In the genomic region with DNA sequence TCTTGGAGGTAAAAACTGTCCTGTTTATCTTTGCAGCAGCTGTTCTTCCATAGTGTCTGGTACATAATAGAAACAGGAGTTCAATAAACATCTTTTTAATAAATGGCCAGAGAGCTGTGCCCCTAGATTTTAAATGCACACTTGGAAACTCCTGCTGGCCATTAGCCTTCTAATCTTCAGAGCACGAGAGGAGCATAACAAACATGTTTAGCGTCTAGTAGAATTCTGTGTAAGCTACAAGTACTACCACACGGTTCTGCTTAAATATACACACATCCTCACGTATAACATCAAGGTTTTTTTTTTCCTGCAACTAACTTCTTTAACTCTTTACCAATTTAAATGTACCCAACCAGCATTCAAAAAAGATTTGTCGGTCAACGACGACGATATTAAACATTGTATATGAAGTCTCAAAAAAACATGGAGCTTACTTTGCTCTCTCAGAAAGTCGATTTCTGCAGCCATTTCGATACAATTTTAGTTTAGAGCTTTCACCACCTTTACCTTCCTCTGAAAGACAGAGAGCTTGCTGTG, we compare ENCODE assay signal across 8 cellular contexts. TPM values are rescaled to one million over a fixed set of nuclear protein-coding genes. Genes with fewer than 3 reads are reported as not detected.
DNase-seq lines count a peak whose midpoint lies in the region; ATAC-seq and TF ChIP-seq lines count a peak whose summit lies in the region.

No MANE protein-coding gene starts in this region.

- peaks cover 56% of the 10 kb centered on the region for H3K79me2 ChIP-seq in mammary epithelial cell (ENCODE audit: insufficient read depth, low read length)

- H3K27ac ChIP-seq in 22Rv1 (peak overlapping the region; percentile 93), mammary epithelial cell (ENCODE audit: insufficient read depth, low read depth, low read length) (peak overlapping the region; percentile 82)

- peak overlapping the region; percentile 82 for H3K9ac ChIP-seq in mammary epithelial cell (ENCODE audit: insufficient read depth, low read length)

- in situ Hi-C loops in mammary epithelial cell (cut with MboI; ENCODE audit: low sequenced_read_pairs in 2 of 2): no loop called here

- 3% methylated on average over 10 of the region's 10 CpGs for WGBS in mammary epithelial cell (ENCODE audit: low coverage, missing lambda C conversion rate)
- 0% methylated on average over 10 of the region's 10 CpGs for WGBS in lower leg skin, 2 donors

- intact Hi-C loops in mammary epithelial cell (cut with micrococcal nuclease): loop anchor here (1.0 to 5.0 kb wide), 4 partner anchors 50 to 280 kb away; no protein-coding TSS in a partner anchor
- intact Hi-C loops in lower leg skin (cut with DNase I; ENCODE audit: low total_unique reads): no loop called here

- H3K27me3 ChIP-seq in mammary epithelial cell (ENCODE audit: insufficient read depth, low read length): no peaks in the 10 kb centered on the region

- dilution Hi-C loops in mammary epithelial cell (cut with HindIII; ENCODE audit: low sequenced_read_pairs): no loop called here

- DNase-seq in HT-29 (ENCODE audit: low spot score) (peak; percentile 67), mammary epithelial cell (no peak), lower leg skin (ENCODE audit: low spot score in 2 of 2) (no peak), GM19240 (ENCODE audit: insufficient read length, low spot score) (no peak), epidermal melanocyte (ENCODE audit: insufficient read length, low spot score) (no peak), HPDE6-E6E7 (ENCODE audit: extremely low spot score) (no peak)

- no peaks in the 10 kb centered on the region for H3K36me3 ChIP-seq in mammary epithelial cell (ENCODE audit: insufficient read depth, low read length)

- H4K20me1 ChIP-seq in mammary epithelial cell (ENCODE audit: insufficient read depth, low read length): no peaks in the 10 kb centered on the region

- H3K9me3 ChIP-seq in mammary epithelial cell (replicated peaks; ENCODE audit: insufficient read depth, low read length): no peaks in the 10 kb centered on the region

- H3K4me3 ChIP-seq in mammary epithelial cell (replicated peaks in 1 of 3; ENCODE audit: insufficient read depth in 1 of 3, low read depth in 2 of 3, low read length in 3 of 3): peak overlapping the region; percentile 51 to 77 (median 69)
- H3K4me3 ChIP-seq in lower leg skin (ENCODE audit: low read depth, poor library complexity, severe bottlenecking): peak overlapping the region; percentile 86

- CTCF ChIA-PET in mammary epithelial cell (lab: Charles Lee; ENCODE audit: low non-redundant PET): interaction anchor here (0.7 kb wide), 1 partner anchor 217 kb away, joined by 6 read pairs; no protein-coding TSS in a partner anchor

- TF ChIP-seq POLR2A in lower leg skin (IDR thresholded peaks at IDR 0.05): no peak

- H2AFZ ChIP-seq in mammary epithelial cell (ENCODE audit: low read depth, low read length): peak overlapping the region; percentile 91

- BruUV-seq in mammary epithelial cell (replicated peaks; lab: Mats Ljungman, UMichigan): TSS peak; percentile 70

- no peak for ATAC-seq in HG03025 (IDR thresholded peaks at IDR 0.05; ENCODE audit: low FRiP score, unreplicated experiment)

- peak overlapping the region; percentile 91 for H3K4me2 ChIP-seq in mammary epithelial cell (ENCODE audit: insufficient read depth, low read depth, low read length)

- peaks cover 19% of the 10 kb centered on the region for H3K4me1 ChIP-seq in mammary epithelial cell (ENCODE audit: insufficient read depth, low read length)

- no peak for TF ChIP-seq CTCF in 22Rv1 (IDR thresholded peaks at IDR 0.05)
- TF ChIP-seq CTCF in mammary epithelial cell (conservative IDR thresholded peaks at IDR 0.05 in 1 of 2, IDR thresholded peaks at IDR 0.05 in 1 of 2; ENCODE audit: extremely low read depth in 1 of 2, insufficient read depth in 1 of 2, low read depth in 1 of 2, low read length in 2 of 2): no peak
- TF ChIP-seq CTCF in lower leg skin (IDR thresholded peaks at IDR 0.05): no peak

RNA-seq across cellular contexts. Expression of a gene that starts 0.6 kb away (rescaled TPM):
- total RNA-seq in HT-29 (2014; rRNA removed; shearing (Covaris generic)): 12.5 and 12.7 TPM in 2 replicates
- total RNA-seq in mammary epithelial cell: 10 to 100 TPM in 1 of 2 donors, 1 to 10 TPM in 1; 7.2 to 13.3 TPM
- 4.2 TPM for polyA plus RNA-seq in mammary epithelial cell
- polyA minus RNA-seq in mammary epithelial cell: not detected
- total RNA-seq in lower leg skin: 1 to 10 TPM; 4.4 to 8.6 (median 6.8) TPM

RNA-seq across cellular contexts. Expression of a gene that starts 3.2 kb away (rescaled TPM):
- 3.3 and 3.7 TPM in 2 replicates for total RNA-seq in HT-29 (2014; rRNA removed; shearing (Covaris generic))
- total RNA-seq in mammary epithelial cell (10 to 100 TPM; 11.5 to 13.3 TPM), lower leg skin (1 to 10 TPM; 3.7 to 8.5 (median 7.0) TPM)
- polyA plus RNA-seq in mammary epithelial cell: 6.6 TPM
- 6.0 TPM for polyA minus RNA-seq in mammary epithelial cell
